In genomic region chr19:56211718-56212117, GRCh38 we compare ENCODE assay signal across 30 cellular contexts. TPM values are rescaled to one million over a fixed set of nuclear protein-coding genes. Genes with fewer than 3 reads are reported as not detected.
DNase-seq lines count a peak whose midpoint lies in the region; ATAC-seq, FAIRE-seq and TF ChIP-seq lines count a peak whose summit lies in the region.
"Had no signal": no experiment of that assay in that cellular context is flagged by ENCODE, and none has a peak within 500 bp of the region (broad histone marks: within the 10 kb centered on the region; RNA-seq: fewer than 3 reads in every experiment).

No MANE protein-coding gene starts in this region.

- no peak for TF ChIP-seq POLR2A in H1 (IDR thresholded peaks at IDR 0.05; ENCODE audit: control extremely low read depth in 1 of 2, low read depth in 2 of 2, low read length in 2 of 2)

- no peak overlapping the region for H3K56ac ChIP-seq in H1 (replicated peaks; ENCODE audit: insufficient read length, low read depth, low read length)

- no peak overlapping the region for H2AK5ac ChIP-seq in H1 (ENCODE audit: low read depth, low read length)

- H2BK15ac ChIP-seq in H1 (ENCODE audit: low read length) = no peak overlapping the region

- no peak overlapping the region for H3K14ac ChIP-seq in H1 (ENCODE audit: insufficient read length)

- no peaks in the 10 kb centered on the region for H4K20me1 ChIP-seq in H1 (replicated peaks in 1 of 2; ENCODE audit: control insufficient read depth in 1 of 2, insufficient read depth in 2 of 2, low read length in 2 of 2)
- no peaks in the 10 kb centered on the region for H4K20me1 ChIP-seq in neural progenitor cell (ENCODE audit: low read depth)

- no peak overlapping the region for H2BK20ac ChIP-seq in H1 (ENCODE audit: low read length)

- WGBS in H1 (ENCODE audit: extremely low coverage in 1 of 2, insufficient coverage in 1 of 2, insufficient read length in 1 of 2, insufficient replicate concordance in 2 of 2, low coverage in 1 of 2, low lambda C conversion rate in 2 of 2, missing lambda C conversion rate in 1 of 2), 2 experiments = 80% methylated on average over 4 of the region's 4 CpGs; no CpG with 5 or more reads in 1 of the 2 experiments

- CTCF ChIA-PET in H1 (lab: Charles Lee; ENCODE audit: partially characterized antibody) = interaction anchor here (0.6 to 3.0 kb wide), 9 partner anchors 8 to 135 kb away, joined by 3 to 18 read pairs (median 4); no protein-coding TSS in a partner anchor

- no peak for TF ChIP-seq RAD21 in H1 (IDR thresholded peaks at IDR 0.05 in 1 of 2, conservative IDR thresholded peaks at IDR 0.05 in 1 of 2; ENCODE audit: low read depth in 2 of 2, low read length in 2 of 2)

- no peak overlapping the region for H3K18ac ChIP-seq in H1 (ENCODE audit: extremely low read depth, low read length)

- no peak overlapping the region for H2BK120ac ChIP-seq in H1 (replicated peaks; ENCODE audit: low read depth, low read length)

- no peak overlapping the region for H3K23ac ChIP-seq in H1 (ENCODE audit: insufficient read length)

- no peaks in the 10 kb centered on the region for H3K4me1 Mint-ChIP-seq in neural progenitor cell

- no peak for DNase-seq in BE2C
- DNase-seq in H7 = peak; percentile 57
- DNase-seq in H1 (ENCODE audit: low read depth in 1 of 2, low spot score in 2 of 2) = no peak
- DNase-seq in neural progenitor cell (ENCODE audit: low spot score) = peak; percentile 11
- DNase-seq in AG08396 (ENCODE audit: low spot score) = no peak
- DNase-seq in hippocampal formation (lab: John Stamatoyannopoulos, UW) = no peak
- DNase-seq: CD4-positive, alpha-beta T cell; DMS79 treated with DMSO at 0.1 percent for 48 hours; GF-D8; Karpas-422; MV-4-11; NCI-H1105; NCI-H1436 treated with DMSO at 0.1 percent for 48 hours; NCI-H187 treated with DMSO at 0.1 percent for 48 hours; NCI-H2107; NCI-H446 treated with DMSO at 0.1 percent for 48 hours; SHP77; T-cell had no signal

- no peaks in the 10 kb centered on the region; the same call in 1 of the 2 replicates for H3K27me3 ChIP-seq in BE2C
- H3K27me3 ChIP-seq in H7 (ENCODE audit: control insufficient read depth, insufficient read depth, low read length) = no peaks in the 10 kb centered on the region
- no peaks in the 10 kb centered on the region for H3K27me3 ChIP-seq in H1 (replicated peaks in 1 of 4; ENCODE audit: control insufficient read depth in 3 of 4, extremely low read depth in 1 of 4, insufficient read depth in 3 of 4, low read length in 3 of 4)
- no peaks in the 10 kb centered on the region for H3K27me3 ChIP-seq in neural progenitor cell

- H3K4me3 ChIP-seq in BE2C (ENCODE audit: low read depth, low read length) (no peak overlapping the region), H7 (ENCODE audit: insufficient read depth, low read depth, low read length) (no peak overlapping the region), H1 (ENCODE audit: extremely low read depth in 1 of 4, insufficient read depth in 2 of 4, low read depth in 3 of 4, low read length in 4 of 4) (no peak overlapping the region), neural progenitor cell (no peak overlapping the region)
- H3K4me3 ChIP-seq: HAP-1 had no signal

- no peak for FAIRE-seq in H1 (lab: Jason Lieb, UNC)
- FAIRE-seq: D721Med, GM12891, GM19239 had no signal

- H3K36me3 ChIP-seq in BE2C (no peaks in the 10 kb centered on the region), H7 (replicated peaks; ENCODE audit: control insufficient read depth, insufficient read depth, low read length) (no peaks in the 10 kb centered on the region), H1 (ENCODE audit: control insufficient read depth in 2 of 4, insufficient read depth in 4 of 4, low read length in 3 of 4) (no peaks in the 10 kb centered on the region), neural progenitor cell (no peaks in the 10 kb centered on the region)
- H3K36me3 ChIP-seq: HAP-1 had no signal

- no peaks in the 10 kb centered on the region for H3K9me3 ChIP-seq in BE2C
- H3K9me3 ChIP-seq in H1 (ENCODE audit: insufficient read depth in 2 of 2, low read depth in 1 of 2, low read length in 1 of 2) = no peaks in the 10 kb centered on the region
- no peaks in the 10 kb centered on the region for H3K9me3 ChIP-seq in neural progenitor cell (ENCODE audit: low read depth)
- H3K9me3 ChIP-seq: HAP-1 had no signal

- ATAC-seq in HG03432 (IDR thresholded peaks at IDR 0.05; ENCODE audit: unreplicated experiment) = no peak
- ATAC-seq: Panc1, T-cell had no signal

- H2AFZ ChIP-seq in H1 (ENCODE audit: low read length) (no peak overlapping the region), neural progenitor cell (replicated peaks) (no peak overlapping the region)

- H4K91ac ChIP-seq in H1 (replicated peaks; ENCODE audit: insufficient read length, low read length) = no peak overlapping the region

- peak; percentile 17; the same call in 1 of the 2 replicates for TF ChIP-seq CTCF in BE2C (IDR thresholded peaks at IDR 0.05; ENCODE audit: low read depth, low read length)
- peak in 2 of 3 experiments; percentile 10 to 12; a peak in 1 of 4 replicates for TF ChIP-seq CTCF in H1 (IDR thresholded peaks at IDR 0.05; ENCODE audit: control extremely low read depth in 1 of 3, insufficient read depth in 1 of 3, low read depth in 1 of 3, low read length in 3 of 3)
- TF ChIP-seq CTCF in neural progenitor cell (IDR thresholded peaks at IDR 0.05) = peak; percentile 23

- H3K4me2 ChIP-seq in H1 (ENCODE audit: insufficient read depth in 1 of 2, low read depth in 2 of 2, low read length in 2 of 2) (no peak overlapping the region), neural progenitor cell (no peak overlapping the region)

- H3K9me3 Mint-ChIP-seq in neural progenitor cell = peaks cover 7% of the 10 kb centered on the region
- H3K9me3 Mint-ChIP-seq: CD4-positive, alpha-beta T cell; T-cell had no signal

- H3K27me3 Mint-ChIP-seq in neural progenitor cell (ENCODE audit: insufficient read depth, low read depth) = peaks cover 10% of the 10 kb centered on the region

- no peaks in the 10 kb centered on the region for H3K36me3 Mint-ChIP-seq in neural progenitor cell
- H3K36me3 Mint-ChIP-seq: T-cell had no signal

- no peak overlapping the region for H3K4ac ChIP-seq in H1 (replicated peaks; ENCODE audit: insufficient read length, low read depth, low read length)

- no peak overlapping the region for H3K4me3 Mint-ChIP-seq in neural progenitor cell
- H3K4me3 Mint-ChIP-seq: CD4-positive, alpha-beta T cell; T-cell had no signal

- no peak overlapping the region for H3K27ac Mint-ChIP-seq in neural progenitor cell
- H3K27ac Mint-ChIP-seq: CD4-positive, alpha-beta T cell; T-cell had no signal

- H3K27ac ChIP-seq in H1 (ENCODE audit: low read depth, low read length) (no peak overlapping the region), neural progenitor cell (no peak overlapping the region)
- H3K27ac ChIP-seq: HL-60, RWPE1 had no signal

- H3K23me2 ChIP-seq in H1 (ENCODE audit: low read depth, low read length) = no peaks in the 10 kb centered on the region

- TF ChIP-seq EP300 in H1 (IDR thresholded peaks at IDR 0.05; ENCODE audit: borderline replicate concordance in 1 of 2, low read depth in 2 of 2, low read length in 2 of 2) = no peak

- no peaks in the 10 kb centered on the region for H3K79me1 ChIP-seq in H1 (ENCODE audit: low read depth, low read length)

- no peak overlapping the region for H4K8ac ChIP-seq in H1 (ENCODE audit: extremely low read depth, insufficient read depth, low read length)

- no peak overlapping the region for H2BK12ac ChIP-seq in H1 (ENCODE audit: low read depth, low read length)

- H3K79me2 ChIP-seq in H1 (ENCODE audit: control insufficient read depth in 1 of 2, insufficient read depth in 2 of 2, low read length in 2 of 2) (no peaks in the 10 kb centered on the region), neural progenitor cell (ENCODE audit: low read depth) (no peaks in the 10 kb centered on the region)

- H3F3A ChIP-seq in neural progenitor cell (ENCODE audit: low read depth) = peaks cover under 1% of the 10 kb centered on the region

- H2BK5ac ChIP-seq in H1 (ENCODE audit: low read depth, low read length) = no peak overlapping the region

- H3K4me1 ChIP-seq in BE2C = no peaks in the 10 kb centered on the region
- peaks cover 0 to 2% (median under 1%) of the 10 kb centered on the region in 4 experiments; a peak in 2 of 7 replicates for H3K4me1 ChIP-seq in H1 (replicated peaks in 1 of 4; ENCODE audit: control insufficient read depth in 3 of 4, insufficient read depth in 4 of 4, low read length in 3 of 4)
- no peaks in the 10 kb centered on the region for H3K4me1 ChIP-seq in neural progenitor cell
- H3K4me1 ChIP-seq: HAP-1 had no signal

- H4K5ac ChIP-seq in H1 (ENCODE audit: insufficient read length, low read depth, low read length) = no peak overlapping the region

- POLR2A ChIA-PET in H1 (lab: Charles Lee; ENCODE audit: partially characterized antibody) = no interaction called here

- H3K9ac ChIP-seq in H1 (replicated peaks in 1 of 4; ENCODE audit: extremely low read depth in 1 of 4, low read depth in 3 of 4, low read length in 3 of 4) (no peak overlapping the region), neural progenitor cell (no peak overlapping the region)

RNA-seq across cellular contexts. Expression of gene ZSCAN5C, which starts 9.6 kb away (rescaled TPM):
- polyA plus RNA-seq in BE2C (2012; ENCODE audit: insufficient read depth, insufficient read length, low read depth) = not detected
- not detected in 2 replicates for total RNA-seq in H7 (2014; rRNA removed; shearing (Covaris generic))
- total RNA-seq in H1 (2021; fragmentation: NEBNext Ultra II Directional; extraction: Animal tissue kit (Norgen Biotek cat#: 25700)) = not detected in 2 replicates
- polyA plus RNA-seq in H1 (2011; rRNA removed) = not detected in 2 replicates
- polyA plus RNA-seq in H1 (2011; cell fraction: cytosol; rRNA removed) = not detected
- not detected for polyA plus RNA-seq in H1 (2011; cell fraction: nucleus; rRNA removed)
- not detected in 4 replicates for polyA plus RNA-seq in H1 (2012, experiment 1 of 2)
- not detected for polyA plus RNA-seq in H1 (2012, experiment 2 of 2)
- not detected for polyA plus RNA-seq in H1 (2013, experiment 1 of 2)
- polyA plus RNA-seq in H1 (2013, experiment 2 of 2) = not detected
- not detected in 2 replicates for polyA minus RNA-seq in H1 (2011; rRNA and poly(A)+ RNA removed)
- polyA minus RNA-seq in H1 (2011; cell fraction: cytosol; rRNA and poly(A)+ RNA removed) = not detected
- polyA minus RNA-seq in H1 (2011; cell fraction: nucleus; rRNA and poly(A)+ RNA removed) = not detected
- total RNA-seq in neural progenitor cell (ENCODE audit: low replicate concordance) = not detected in 2 replicates
- total RNA-seq: CD4-positive, alpha-beta T cell; OCI-LY7; SK-MEL-5; T-cell; T-helper 2 cell treated with Interferon-gamma antibody and Interleukin-4, amounts not matched to agents 100 ng/mL and 5 ng/mL, for 36 hours had no signal
- polyA plus RNA-seq: BJ had no signal

RNA-seq across cellular contexts. Expression of gene ZSCAN5B, which starts 14.1 kb away (rescaled TPM):
- 0.57 TPM for polyA plus RNA-seq in BE2C (2012; ENCODE audit: insufficient read depth, insufficient read length, low read depth)
- not detected in 2 replicates for total RNA-seq in H7 (2014; rRNA removed; shearing (Covaris generic))
- total RNA-seq in H1 (2021; fragmentation: NEBNext Ultra II Directional; extraction: Animal tissue kit (Norgen Biotek cat#: 25700)) = not detected in 2 replicates
- polyA plus RNA-seq in H1 (2011; rRNA removed) = 0.03 TPM in 1 of 2 replicates, not detected in the other
- polyA plus RNA-seq in H1 (2011; cell fraction: cytosol; rRNA removed) = not detected
- not detected for polyA plus RNA-seq in H1 (2011; cell fraction: nucleus; rRNA removed)
- polyA plus RNA-seq in H1 (2012, experiment 1 of 2) = not detected in 4 replicates
- not detected for polyA plus RNA-seq in H1 (2012, experiment 2 of 2)
- not detected for polyA plus RNA-seq in H1 (2013, experiment 1 of 2)
- polyA plus RNA-seq in H1 (2013, experiment 2 of 2) = 0.06 TPM
- not detected in 2 replicates for polyA minus RNA-seq in H1 (2011; rRNA and poly(A)+ RNA removed)
- not detected for polyA minus RNA-seq in H1 (2011; cell fraction: cytosol; rRNA and poly(A)+ RNA removed)
- polyA minus RNA-seq in H1 (2011; cell fraction: nucleus; rRNA and poly(A)+ RNA removed) = not detected
- not detected in 2 replicates for total RNA-seq in neural progenitor cell (ENCODE audit: low replicate concordance)
- total RNA-seq: CD4-positive, alpha-beta T cell; OCI-LY7; SK-MEL-5; T-cell; T-helper 2 cell treated with Interferon-gamma antibody and Interleukin-4, amounts not matched to agents 100 ng/mL and 5 ng/mL, for 36 hours had no signal

RNA-seq across cellular contexts. Expression of gene GALP, which starts 35.9 kb away (rescaled TPM):
- polyA plus RNA-seq in BE2C (2012; ENCODE audit: insufficient read depth, insufficient read length, low read depth) = not detected
- total RNA-seq in H7 (2014; rRNA removed; shearing (Covaris generic)) = not detected in 2 replicates
- not detected in 2 replicates for total RNA-seq in H1 (2021; fragmentation: NEBNext Ultra II Directional; extraction: Animal tissue kit (Norgen Biotek cat#: 25700))
- 0.14 and 0.19 TPM in 2 replicates for polyA plus RNA-seq in H1 (2011; rRNA removed)
- not detected for polyA plus RNA-seq in H1 (2011; cell fraction: cytosol; rRNA removed)
- polyA plus RNA-seq in H1 (2011; cell fraction: nucleus; rRNA removed) = not detected
- not detected in 4 replicates for polyA plus RNA-seq in H1 (2012, experiment 1 of 2)
- polyA plus RNA-seq in H1 (2012, experiment 2 of 2) = not detected
- not detected for polyA plus RNA-seq in H1 (2013, experiment 1 of 2)
- not detected for polyA plus RNA-seq in H1 (2013, experiment 2 of 2)
- not detected in 2 replicates for polyA minus RNA-seq in H1 (2011; rRNA and poly(A)+ RNA removed)
- polyA minus RNA-seq in H1 (2011; cell fraction: cytosol; rRNA and poly(A)+ RNA removed) = not detected
- not detected for polyA minus RNA-seq in H1 (2011; cell fraction: nucleus; rRNA and poly(A)+ RNA removed)
- 0.71 and 1.8 TPM in 2 replicates for total RNA-seq in neural progenitor cell (ENCODE audit: low replicate concordance)
- total RNA-seq: CD4-positive, alpha-beta T cell; OCI-LY7; SK-MEL-5; T-cell; T-helper 2 cell treated with Interferon-gamma antibody and Interleukin-4, amounts not matched to agents 100 ng/mL and 5 ng/mL, for 36 hours had no signal
- polyA plus RNA-seq: BJ had no signal

Comparison
In these comparisons a context has a peak if more than half of its experiments do, and no peak if none do; other contexts are left out.
1. DNase-seq: peak in H7 (single experiment) and neural progenitor cell (single experiment); none in BE2C (single experiment), H1 (0 of 2), AG08396 (single experiment) and hippocampal formation (0 of 2).
2. Peak in every context shown above with its lines, with median percentiles within 50 percentile points of each other: CTCF ChIP-seq.